Comparison of ENCODE assay signal across 14 cellular contexts in the genomic region with DNA sequence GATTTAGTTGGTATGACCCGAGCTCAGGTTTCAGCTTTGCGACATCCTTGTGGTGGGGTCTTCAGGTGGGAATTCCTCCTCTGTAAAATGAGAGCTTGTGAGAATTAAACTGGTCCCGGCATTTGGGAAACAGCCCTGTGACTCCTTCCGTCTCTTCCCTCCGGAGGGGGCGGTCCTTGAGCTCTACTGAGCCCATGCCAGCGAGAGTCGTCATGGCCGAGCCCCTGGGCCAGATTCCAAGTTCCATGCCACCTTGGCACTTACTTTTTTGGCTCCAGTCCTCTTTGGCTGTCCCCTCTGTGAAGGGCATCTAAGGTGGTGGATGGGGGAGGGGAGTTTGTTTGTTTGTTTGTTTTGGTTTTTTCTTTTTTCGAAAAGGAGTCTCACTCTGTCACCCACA. TPM values are rescaled to one million over a fixed set of nuclear protein-coding genes. Genes with fewer than 3 reads are reported as not detected.
DNase-seq lines count a peak whose midpoint lies in the region; ATAC-seq, FAIRE-seq and TF ChIP-seq lines count a peak whose summit lies in the region.
"Had no signal": no experiment of that assay in that cellular context is flagged by ENCODE, and none has a peak within 500 bp of the region (broad histone marks: within the 10 kb centered on the region; RNA-seq: fewer than 3 reads in every experiment).

No MANE protein-coding gene starts in this region.

- WGBS in right cardiac atrium: 67% methylated on average over 10 of the region's 10 CpGs

- peaks cover 4% of the 10 kb centered on the region for H3K4me1 ChIP-seq in right cardiac atrium (ENCODE audit: control insufficient read depth, insufficient read depth, low read length)
- peaks cover 14 to 33% of the 10 kb centered on the region in 2 donors for H3K4me1 ChIP-seq in gastrocnemius medialis

- peak overlapping the region; percentile 9 for H3K27ac ChIP-seq in right cardiac atrium (ENCODE audit: low read length)
- peak overlapping the region; percentile 87 to 94 (median 90) for H3K27ac ChIP-seq in gastrocnemius medialis
- H3K27ac ChIP-seq: ascending aorta, WERI-Rb-1 had no signal

- H3K27me3 ChIP-seq in H7 (ENCODE audit: control insufficient read depth, insufficient read depth, low read length): no peaks in the 10 kb centered on the region
- H3K27me3 ChIP-seq in right cardiac atrium (ENCODE audit: control insufficient read depth, insufficient read depth): no peaks in the 10 kb centered on the region
- H3K27me3 ChIP-seq in gastrocnemius medialis: no peaks in the 10 kb centered on the region
- H3K27me3 ChIP-seq: ascending aorta had no signal

- DNase-seq in H7: peak; percentile 64
- DNase-seq in anterior cingulate cortex (lab: John Stamatoyannopoulos, UW): peak in 43 of 58 donors; percentile 9 to 70 (median 35)
- DNase-seq in right cardiac atrium: peak; percentile 57 to 87 (median 76)
- DNase-seq in gastrocnemius medialis: peak; percentile 67 to 90
- no peak for DNase-seq in GM12891 (ENCODE audit: insufficient read length, low spot score)
- DNase-seq in stimulated activated CD4-positive, alpha-beta T cell treated with anti-CD3 and anti-CD28 coated beads, Interleukin-15, amount 100 ng/mL, for 24 hours: no peak
- DNase-seq in NCI-H510A (lab: John Stamatoyannopoulos, UW): no peak
- DNase-seq: activated T-cell treated with anti-CD3 and anti-CD28 coated beads for 4 hours, naive B cell, NCI-H345, WERI-Rb-1 had no signal

- no peak for FAIRE-seq in GM12891 (lab: Jason Lieb, UNC)
- FAIRE-seq: G401.6 had no signal

- in situ Hi-C loops in gastrocnemius medialis (cut with MboI; ENCODE audit: low sequenced_read_pairs in 4 of 4): no loop called here

- H3K9me3 ChIP-seq in right cardiac atrium (ENCODE audit: control insufficient read depth, low read length): no peaks in the 10 kb centered on the region
- no peaks in the 10 kb centered on the region for H3K9me3 ChIP-seq in gastrocnemius medialis
- H3K9me3 ChIP-seq: ascending aorta had no signal

- H3K36me3 ChIP-seq in H7 (replicated peaks; ENCODE audit: control insufficient read depth, insufficient read depth, low read length) (no peaks in the 10 kb centered on the region; the same call in none of the 2 replicates), gastrocnemius medialis (no peaks in the 10 kb centered on the region)
- H3K36me3 ChIP-seq: ascending aorta had no signal

- H3K4me3 ChIP-seq in H7 (ENCODE audit: insufficient read depth, low read depth, low read length) (no peak overlapping the region), right cardiac atrium (ENCODE audit: low read length) (no peak overlapping the region), gastrocnemius medialis (peak overlapping the region in 1 of 4 donors; percentile 12)

- TF ChIP-seq CTCF in gastrocnemius medialis (IDR thresholded peaks at IDR 0.05 in 4 of 5, conservative IDR thresholded peaks at IDR 0.05 in 1 of 5): no peak

- TF ChIP-seq POLR2A in gastrocnemius medialis (IDR thresholded peaks at IDR 0.05) (peak; percentile 22 to 27), GM12891 (IDR thresholded peaks at IDR 0.05; ENCODE audit: low read depth, low read length) (no peak)

- ATAC-seq in right cardiac atrium (peak; percentile 49 to 58), gastrocnemius medialis (peak; percentile 75 to 76), HG02571 (IDR thresholded peaks at IDR 0.05; ENCODE audit: unreplicated experiment) (no peak)

- intact Hi-C loops in right cardiac atrium (cut with DNase I): no loop called here
- intact Hi-C loops in gastrocnemius medialis (cut with DNase I; ENCODE audit: low total_unique reads): no loop called here

TF ChIP-seq in GM12891, 5 proteins besides CTCF, POLR2A, EP300 and RAD21:
- TF ChIP-seq PAX5 (IDR thresholded peaks at IDR 0.05; ENCODE audit: insufficient read depth, low read length, severe bottlenecking) (no peak), POU2F2 (IDR thresholded peaks at IDR 0.05; ENCODE audit: low read depth, low read length) (no peak), TAF1 (IDR thresholded peaks at IDR 0.05; ENCODE audit: low read depth, low read length) (no peak), SPI1 (IDR thresholded peaks at IDR 0.05; ENCODE audit: low read depth, low read length) (no peak), POLR2AphosphoS5 (IDR thresholded peaks at IDR 0.05; ENCODE audit: low read depth, low read length) (no peak)

RNA-seq across cellular contexts. Expression of a gene that starts 47.6 kb away (rescaled TPM):
- total RNA-seq in H7 (2014; rRNA removed; shearing (Covaris generic)): 19.6 and 21.1 TPM in 2 replicates
- total RNA-seq in right cardiac atrium: 10 to 100 TPM; 18.9 to 29.9 (median 21.4) TPM
- polyA plus RNA-seq in right cardiac atrium: 10.6 TPM
- 100 to 1,000 TPM in 1 of 4 donors, 10 to 100 TPM in 3; 42.9 to 109 (median 77.0) TPM for total RNA-seq in gastrocnemius medialis
- 4.8 TPM for polyA plus RNA-seq in GM12891 (2012; ENCODE audit: low read depth, missing spikeins)

Comparison
In these comparisons a context has a peak if more than half of its experiments do, and no peak if none do; other contexts are left out.
1. DNase-seq: peak in H7 (single experiment), anterior cingulate cortex (43 of 58), right cardiac atrium (3 of 3) and gastrocnemius medialis (2 of 2); none in GM12891 (single experiment), stimulated activated CD4-positive, alpha-beta T cell treated with anti-CD3 and anti-CD28 coated beads, Interleukin-15, amount 100 ng/mL, for 24 hours (single experiment) and NCI-H510A (single experiment).